Comparison of ENCODE assay signal across 8 cellular contexts in the genomic region with DNA sequence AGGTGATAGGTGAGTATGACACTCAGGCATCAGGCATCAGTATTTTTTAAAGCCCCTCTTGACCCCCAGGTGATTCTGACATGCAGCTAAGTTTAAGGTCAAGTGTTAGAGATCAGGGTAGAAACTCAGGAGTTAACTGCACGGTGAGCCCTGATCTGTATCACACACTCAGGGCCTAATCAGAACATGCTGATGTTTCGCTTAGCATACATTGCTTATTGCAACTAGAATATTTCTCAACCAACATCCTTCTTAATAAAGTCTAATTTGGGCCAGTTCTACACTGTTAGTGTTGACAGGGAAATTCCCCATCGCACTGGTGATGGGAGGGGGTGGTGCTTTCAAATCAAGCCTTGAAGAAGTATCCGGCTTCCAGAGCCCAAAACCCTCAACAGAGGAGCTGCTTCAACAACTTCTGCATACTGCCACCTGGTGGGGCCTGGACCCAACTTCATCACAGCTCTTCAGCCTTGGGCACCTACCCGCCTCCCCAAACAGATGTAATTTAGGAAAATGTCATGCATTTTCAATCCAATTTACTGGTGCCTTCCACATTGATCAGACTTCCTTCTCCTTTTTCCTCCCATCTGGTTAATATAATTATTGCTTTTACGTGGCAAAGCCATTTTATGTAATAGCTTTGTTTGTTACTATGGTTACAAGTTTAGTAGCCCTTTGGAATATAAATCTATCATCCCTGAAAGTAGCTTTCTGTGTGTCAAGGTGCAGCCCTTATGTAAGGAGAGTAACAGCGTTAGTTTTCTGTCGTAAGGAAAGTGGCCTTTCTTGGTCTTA.
A peak's percentile ranks its signal among the peaks of the same experiment; 100 is the strongest.
DNase-seq lines count a peak whose midpoint lies in the region; ATAC-seq and TF ChIP-seq lines count a peak whose summit lies in the region.

No MANE protein-coding gene starts in this region.

- peak; percentile 88 for TF ChIP-seq CTCF in kidney epithelial cell (IDR thresholded peaks at IDR 0.05; ENCODE audit: insufficient read depth, low read length, poor library complexity, severe bottlenecking)

- peak overlapping the region; percentile 71 for H3K27ac ChIP-seq in caudate nucleus (ENCODE audit: low read depth, low read length)

- DNase-seq in NCI-H748 (lab: John Stamatoyannopoulos, UW; ENCODE audit: unreplicated experiment), result peak; percentile 59
- DNase-seq in NCI-H748 treated with DMSO at 0.1 percent for 48 hours (lab: John Stamatoyannopoulos, UW), result no peak
- DNase-seq in NCI-H2171 (lab: John Stamatoyannopoulos, UW), result peak; percentile 48
- DNase-seq in activated CD4-positive, CD25-positive, alpha-beta regulatory T cell (lab: John Stamatoyannopoulos, UW), result peak; percentile 60 to 78 (median 70)
- DNase-seq in caudate nucleus (lab: John Stamatoyannopoulos, UW), result peak in 57 of 61 donors; percentile 6 to 87 (median 48)
- peak; percentile 41 for DNase-seq in kidney epithelial cell (ENCODE audit: low read depth)
- DNase-seq in stimulated activated CD4-positive, alpha-beta T cell treated with anti-CD3 and anti-CD28 coated beads, Interleukin-1b, Interleukin-23, amount 100 ng/mL, for 1 hour (ENCODE audit: low read depth in 2 of 2), result peak; percentile 69 to 76

- no peak overlapping the region for H3K4me3 ChIP-seq in kidney epithelial cell (ENCODE audit: low read depth, low read length)

- ATAC-seq in HG03039 (IDR thresholded peaks at IDR 0.05; ENCODE audit: unreplicated experiment), result peak; percentile 68

- no peaks in the 10 kb centered on the region for H3K36me3 ChIP-seq in kidney epithelial cell (ENCODE audit: control insufficient read depth, insufficient read depth, low read length)

- no peaks in the 10 kb centered on the region for H3K27me3 ChIP-seq in kidney epithelial cell (ENCODE audit: control insufficient read depth, insufficient read depth, low read length)
